9 cellular contexts compared by ENCODE assay signal in the genomic region with DNA sequence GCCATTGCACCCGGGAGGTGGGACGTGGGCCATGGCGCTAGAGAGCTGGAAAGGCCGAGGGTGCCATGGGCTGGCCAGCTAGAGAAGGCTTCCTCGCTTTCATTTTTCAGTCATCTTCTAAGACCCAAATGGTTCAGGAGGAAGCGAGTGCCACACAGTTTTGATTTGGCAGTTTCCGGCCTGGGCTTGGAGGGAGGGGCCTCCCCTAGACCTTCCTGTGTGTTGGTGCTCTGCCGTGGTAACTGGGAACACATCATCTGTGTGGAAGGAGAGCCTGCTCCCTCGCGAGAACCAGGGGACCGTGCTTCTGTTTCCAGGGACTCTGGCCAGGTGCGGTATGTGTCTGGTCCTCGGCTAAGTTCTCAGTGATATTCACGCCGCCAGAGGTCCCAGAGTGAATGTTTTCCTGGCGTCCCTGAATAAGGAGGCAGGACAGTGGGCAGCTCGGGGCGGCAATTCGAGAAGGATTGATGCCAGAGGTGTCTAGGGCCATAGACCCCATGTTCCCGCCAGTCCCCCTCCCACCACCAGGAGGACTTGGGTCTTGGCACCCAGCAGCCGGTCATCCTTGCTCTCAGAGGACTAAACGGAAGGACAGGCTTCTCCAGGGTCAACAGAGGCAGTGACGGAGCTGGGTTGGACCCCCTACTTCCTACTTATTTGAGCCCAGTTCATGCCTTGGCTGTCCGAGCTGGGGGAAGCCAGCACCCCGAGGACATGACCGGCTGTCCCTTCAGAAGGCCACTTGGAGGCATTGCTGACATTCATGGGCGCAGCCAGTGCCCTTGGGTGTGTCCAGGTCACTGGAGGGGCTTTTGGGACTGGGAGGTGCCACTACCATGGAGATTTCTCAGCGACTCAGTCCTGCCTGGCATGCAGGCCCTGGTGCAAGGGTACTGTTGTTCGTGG. TPM values are rescaled to one million over a fixed set of nuclear protein-coding genes. Genes with fewer than 3 reads are reported as not detected.
DNase-seq lines count a peak whose midpoint lies in the region; ATAC-seq and TF ChIP-seq lines count a peak whose summit lies in the region.
"Had no signal": no experiment of that assay in that cellular context is flagged by ENCODE, and none has a peak within 500 bp of the region (broad histone marks: within the 10 kb centered on the region; RNA-seq: fewer than 3 reads in every experiment).

No MANE protein-coding gene starts in this region.

- peak overlapping the region; percentile 81 to 93 (median 91) for H3K27ac Mint-ChIP-seq in CD14-positive monocyte
- peak overlapping the region; percentile 98 for H3K27ac Mint-ChIP-seq in activated naive CD4-positive, alpha-beta T cell treated with anti-CD3 and anti-CD28 coated beads, Interleukin-2, amount 10 ng/mL, durations not matched to agents 7 days and 5 days

- H3K27ac ChIP-seq in neural cell (ENCODE audit: low read length): no peak overlapping the region

- no peaks in the 10 kb centered on the region for H3K27me3 ChIP-seq in neural cell (ENCODE audit: insufficient read depth, low read depth, low read length)
- H3K27me3 ChIP-seq: heart right ventricle had no signal

- peaks cover 12% of the 10 kb centered on the region for H3K79me2 ChIP-seq in neural cell (replicated peaks; ENCODE audit: insufficient read depth, low read length)

- no peak overlapping the region for H3K4me2 ChIP-seq in neural cell (ENCODE audit: low read length)

- H2AFZ ChIP-seq in neural cell (ENCODE audit: low read depth, low read length): no peak overlapping the region

- DNase-seq in CD14-positive monocyte (ENCODE audit: low spot score): peak; percentile 68
- peak; percentile 56 for DNase-seq in RPMI8226
- peak; percentile 86 for DNase-seq in activated naive CD4-positive, alpha-beta T cell treated with anti-CD3 and anti-CD28 coated beads, Interleukin-2, amount 10 ng/mL, durations not matched to agents 7 days and 5 days
- DNase-seq in DMS 273 (lab: John Stamatoyannopoulos, UW; ENCODE audit: unreplicated experiment): no peak
- no peak for DNase-seq in pons (ENCODE audit: low spot score)
- DNase-seq in NCI-H748 (lab: John Stamatoyannopoulos, UW; ENCODE audit: unreplicated experiment): no peak

- TF ChIP-seq EP300 in neural cell (conservative IDR thresholded peaks at IDR 0.05; ENCODE audit: poor library complexity, severe bottlenecking): no peak

- peak overlapping the region; percentile 95 for H3K9ac ChIP-seq in neural cell (ENCODE audit: low read length)

- no peaks in the 10 kb centered on the region for H3K9me2 ChIP-seq in neural cell (ENCODE audit: insufficient read depth, low read length)

- H3F3A ChIP-seq in neural cell (ENCODE audit: insufficient read depth, low read length, poor library complexity, severe bottlenecking): no peaks in the 10 kb centered on the region

- H3K36me3 Mint-ChIP-seq in CD14-positive monocyte: peaks cover 11 to 32% of the 10 kb centered on the region in 2 donors
- peaks cover 17% of the 10 kb centered on the region for H3K36me3 Mint-ChIP-seq in activated naive CD4-positive, alpha-beta T cell treated with anti-CD3 and anti-CD28 coated beads, Interleukin-2, amount 10 ng/mL, durations not matched to agents 7 days and 5 days

- H3K36me3 ChIP-seq in neural cell (ENCODE audit: insufficient read depth, low read length): no peaks in the 10 kb centered on the region
- H3K36me3 ChIP-seq: heart right ventricle had no signal

- TF ChIP-seq CTCF in CD14-positive monocyte (IDR thresholded peaks at IDR 0.05) (no peak), neural cell (IDR thresholded peaks at IDR 0.05; ENCODE audit: poor library complexity, severe bottlenecking) (no peak)

- no peak for TF ChIP-seq RAD21 in neural cell (conservative IDR thresholded peaks at IDR 0.05)

- ATAC-seq in HG03025 (IDR thresholded peaks at IDR 0.05; ENCODE audit: low FRiP score, unreplicated experiment): no peak
- ATAC-seq: heart right ventricle had no signal

- H4K20me1 ChIP-seq in neural cell (ENCODE audit: insufficient read depth): no peaks in the 10 kb centered on the region

- H3K4me3 Mint-ChIP-seq in CD14-positive monocyte: peak overlapping the region; percentile 85 to 89
- H3K4me3 Mint-ChIP-seq in activated naive CD4-positive, alpha-beta T cell treated with anti-CD3 and anti-CD28 coated beads, Interleukin-2, amount 10 ng/mL, durations not matched to agents 7 days and 5 days: peak overlapping the region; percentile 96

- H3K9me3 Mint-ChIP-seq in CD14-positive monocyte: peaks cover 0 to 2% (median 0%) of the 10 kb centered on the region in 7 donors
- H3K9me3 Mint-ChIP-seq in activated naive CD4-positive, alpha-beta T cell treated with anti-CD3 and anti-CD28 coated beads, Interleukin-2, amount 10 ng/mL, durations not matched to agents 7 days and 5 days: no peaks in the 10 kb centered on the region

- peaks cover 34% of the 10 kb centered on the region for H3K4me1 Mint-ChIP-seq in CD14-positive monocyte
- peaks cover 40% of the 10 kb centered on the region for H3K4me1 Mint-ChIP-seq in activated naive CD4-positive, alpha-beta T cell treated with anti-CD3 and anti-CD28 coated beads, Interleukin-2, amount 10 ng/mL, durations not matched to agents 7 days and 5 days

- CTCF ChIA-PET in activated naive CD4-positive, alpha-beta T cell treated with anti-CD3 and anti-CD28 coated beads, Interleukin-2, amount 10 ng/mL, durations not matched to agents 7 days and 5 days (lab: Charles Lee): interaction anchor here (1.2 to 1.3 kb wide), 3 partner anchors 32 to 40 kb away, joined by 3 to 4 read pairs (median 3); no protein-coding TSS in a partner anchor

- H3K9me3 ChIP-seq in neural cell (ENCODE audit: low read length): no peaks in the 10 kb centered on the region
- H3K9me3 ChIP-seq: heart right ventricle had no signal

- intact Hi-C loops in CD14-positive monocyte (cut with micrococcal nuclease): loop anchor here (5.0 to 10.0 kb wide), 3 partner anchors 32 to 400 kb away; a partner anchor contains a TSS

- H3K4me3 ChIP-seq in neural cell (ENCODE audit: low read length): peak overlapping the region; percentile 96

- H3K27me3 Mint-ChIP-seq in CD14-positive monocyte (ENCODE audit: low read depth in 3 of 3): peaks cover 1 to 6% (median 1%) of the 10 kb centered on the region in 3 donors
- no peaks in the 10 kb centered on the region for H3K27me3 Mint-ChIP-seq in activated naive CD4-positive, alpha-beta T cell treated with anti-CD3 and anti-CD28 coated beads, Interleukin-2, amount 10 ng/mL, durations not matched to agents 7 days and 5 days

TF ChIP-seq in neural cell, 6 proteins besides CTCF, POLR2A, EP300 and RAD21:
- TF ChIP-seq SMC3 (conservative IDR thresholded peaks at IDR 0.05; ENCODE audit: poor library complexity) (no peak), POLR2AphosphoS5 (IDR thresholded peaks at IDR 0.05) (no peak), TAF1 (IDR thresholded peaks at IDR 0.05; ENCODE audit: low read depth) (no peak), MXI1 (conservative IDR thresholded peaks at IDR 0.05; ENCODE audit: poor library complexity, severe bottlenecking) (no peak), EZH2 (IDR thresholded peaks at IDR 0.05; ENCODE audit: borderline replicate concordance, insufficient read depth, low read length, poor library complexity, severe bottlenecking) (no peak)
- TF ChIP-seq, protein P1, sequence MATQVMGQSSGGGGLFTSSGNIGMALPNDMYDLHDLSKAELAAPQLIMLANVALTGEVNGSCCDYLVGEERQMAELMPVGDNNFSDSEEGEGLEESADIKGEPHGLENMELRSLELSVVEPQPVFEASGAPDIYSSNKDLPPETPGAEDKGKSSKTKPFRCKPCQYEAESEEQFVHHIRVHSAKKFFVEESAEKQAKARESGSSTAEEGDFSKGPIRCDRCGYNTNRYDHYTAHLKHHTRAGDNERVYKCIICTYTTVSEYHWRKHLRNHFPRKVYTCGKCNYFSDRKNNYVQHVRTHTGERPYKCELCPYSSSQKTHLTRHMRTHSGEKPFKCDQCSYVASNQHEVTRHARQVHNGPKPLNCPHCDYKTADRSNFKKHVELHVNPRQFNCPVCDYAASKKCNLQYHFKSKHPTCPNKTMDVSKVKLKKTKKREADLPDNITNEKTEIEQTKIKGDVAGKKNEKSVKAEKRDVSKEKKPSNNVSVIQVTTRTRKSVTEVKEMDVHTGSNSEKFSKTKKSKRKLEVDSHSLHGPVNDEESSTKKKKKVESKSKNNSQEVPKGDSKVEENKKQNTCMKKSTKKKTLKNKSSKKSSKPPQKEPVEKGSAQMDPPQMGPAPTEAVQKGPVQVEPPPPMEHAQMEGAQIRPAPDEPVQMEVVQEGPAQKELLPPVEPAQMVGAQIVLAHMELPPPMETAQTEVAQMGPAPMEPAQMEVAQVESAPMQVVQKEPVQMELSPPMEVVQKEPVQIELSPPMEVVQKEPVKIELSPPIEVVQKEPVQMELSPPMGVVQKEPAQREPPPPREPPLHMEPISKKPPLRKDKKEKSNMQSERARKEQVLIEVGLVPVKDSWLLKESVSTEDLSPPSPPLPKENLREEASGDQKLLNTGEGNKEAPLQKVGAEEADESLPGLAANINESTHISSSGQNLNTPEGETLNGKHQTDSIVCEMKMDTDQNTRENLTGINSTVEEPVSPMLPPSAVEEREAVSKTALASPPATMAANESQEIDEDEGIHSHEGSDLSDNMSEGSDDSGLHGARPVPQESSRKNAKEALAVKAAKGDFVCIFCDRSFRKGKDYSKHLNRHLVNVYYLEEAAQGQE (IDR thresholded peaks at IDR 0.05; ENCODE audit: borderline replicate concordance): no peak

RNA-seq across cellular contexts. Expression of a gene that starts 2.7 kb away (rescaled TPM):
- 1 to 10 TPM in 1 of 2 donors, under 1 TPM in 1; 0.39 to 1.2 TPM for polyA plus RNA-seq in CD14-positive monocyte
- 17.1 and 21.5 TPM in 2 replicates for polyA plus RNA-seq in neural cell
- polyA minus RNA-seq in neural cell: 20.0 and 23.1 TPM in 2 replicates

RNA-seq across cellular contexts. Expression of a gene that starts 50.7 kb away (rescaled TPM):
- polyA plus RNA-seq in CD14-positive monocyte (10 to 100 TPM; 11.5 to 22.7 TPM), neural cell (11.7 and 11.8 TPM in 2 replicates)
- polyA minus RNA-seq in neural cell: 20.8 and 21.9 TPM in 2 replicates

Comparison
In these comparisons a context has a peak if more than half of its experiments do, and no peak if none do; other contexts are left out.
1. DNase-seq: peak in CD14-positive monocyte (single experiment), RPMI8226 (single experiment) and activated naive CD4-positive, alpha-beta T cell treated with anti-CD3 and anti-CD28 coated beads, Interleukin-2, amount 10 ng/mL, durations not matched to agents 7 days and 5 days (single experiment); none in DMS 273 (single experiment), pons (single experiment) and NCI-H748 (single experiment).